Comparison of ENCODE assay signal across 28 cellular contexts in the genomic region with DNA sequence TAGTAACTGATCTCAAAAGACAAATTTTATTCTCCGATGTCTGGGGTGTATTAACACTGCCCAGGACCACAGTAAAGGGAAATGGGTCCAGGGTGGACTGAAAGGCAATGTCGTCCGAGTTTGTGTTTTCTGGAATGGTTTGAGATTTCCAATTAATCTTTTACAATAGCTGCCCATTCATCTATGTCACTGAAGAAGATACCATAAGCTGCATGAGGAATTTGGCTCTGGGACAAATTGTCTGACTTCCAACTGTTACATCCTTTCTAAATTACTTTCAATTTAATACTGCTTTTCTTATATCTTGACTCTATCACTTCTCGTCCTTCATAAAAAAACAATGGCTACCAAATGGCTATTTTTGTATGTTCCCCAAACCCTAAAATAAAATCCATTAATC.
DNase-seq lines count a peak whose midpoint lies in the region; ATAC-seq and TF ChIP-seq lines count a peak whose summit lies in the region.
"Had no signal": no experiment of that assay in that cellular context is flagged by ENCODE, and none has a peak within 500 bp of the region (broad histone marks: within the 10 kb centered on the region; RNA-seq: fewer than 3 reads in every experiment).

No MANE protein-coding gene starts in this region.

- H3K27ac ChIP-seq in smooth muscle cell (ENCODE audit: low read depth), result peak overlapping the region; percentile 78
- H3K27ac ChIP-seq: C4-2B, gastrocnemius medialis, hepatocyte, transverse colon had no signal

- H4K20me1 ChIP-seq in smooth muscle cell (ENCODE audit: low read depth), result no peaks in the 10 kb centered on the region

- H3K4me3 ChIP-seq in astrocyte of the cerebellum (ENCODE audit: low read depth, low read length) (no peak overlapping the region), foreskin fibroblast (ENCODE audit: low read depth in 1 of 2, low read length in 2 of 2) (no peak overlapping the region), smooth muscle cell (no peak overlapping the region)
- H3K4me3 ChIP-seq: gastrocnemius medialis, hepatocyte, lung, transverse colon had no signal

- no peak for ATAC-seq in HG03520 (IDR thresholded peaks at IDR 0.05; ENCODE audit: unreplicated experiment)
- ATAC-seq: effector memory CD8-positive, alpha-beta T cell; gastrocnemius medialis; HCT116; natural killer cell treated with Interleukin-12 subunit alpha and Interleukin-12 subunit beta and Interleukin-15 and Interleukin-18, amount 100 ng/mL, for 72 hours; Panc1; stimulated activated effector memory CD8-positive, alpha-beta T cell treated with anti-CD3 and anti-CD28 coated beads, Interleukin-12 subunit alpha, Interleukin-12 subunit beta, amount 100 ng/mL, for 72 hours had no signal

- H3K4me1 ChIP-seq in smooth muscle cell (ENCODE audit: low read depth), result no peaks in the 10 kb centered on the region
- H3K4me1 ChIP-seq: Caco-2, gastrocnemius medialis, transverse colon had no signal

- in situ Hi-C loops in astrocyte of the cerebellum (cut with HindIII; ENCODE audit: low sequenced_read_pairs), result no loop called here

- H3F3A ChIP-seq in smooth muscle cell (ENCODE audit: low read depth), result peaks cover 16% of the 10 kb centered on the region

- DNase-seq in M059J (ENCODE audit: low read depth) (peak; percentile 31), astrocyte of the cerebellum (ENCODE audit: low read depth) (peak; percentile 48), foreskin fibroblast (peak; percentile 12 to 48), smooth muscle cell (lab: John Stamatoyannopoulos, UW; ENCODE audit: unreplicated experiment) (no peak), OCI-M1 (lab: John Stamatoyannopoulos, UW) (no peak)
- no peak for DNase-seq in activated CD4-positive, alpha-beta T cell treated with anti-CD3 and anti-CD28 coated beads for 4 hours
- DNase-seq: activated effector memory CD4-positive, alpha-beta T cell treated with anti-CD3 and anti-CD28 coated beads, Interleukin-2, amount 50 U/mL, for 16 hours; Caco-2; caudate nucleus; DMS53; effector memory CD8-positive, alpha-beta T cell; erythroblast; gastrocnemius medialis; IMR-90; NCI-H1048; NCI-H1694 treated with DMSO at 0.1 percent for 48 hours; NCI-H69; stimulated activated CD4-positive, alpha-beta T cell treated with anti-CD3 and anti-CD28 coated beads, Interleukin-15, amount 100 ng/mL, for 24 hours; T-helper 9 cell; transverse colon had no signal

- H3K79me2 ChIP-seq in smooth muscle cell (ENCODE audit: low read depth), result no peaks in the 10 kb centered on the region
- H3K79me2 ChIP-seq: hepatocyte had no signal

- H3K36me3 ChIP-seq in smooth muscle cell (ENCODE audit: low read depth), result peaks cover 5% of the 10 kb centered on the region
- H3K36me3 ChIP-seq: gastrocnemius medialis, transverse colon had no signal

- 86% methylated on average over 4 of the region's 4 CpGs for WGBS in smooth muscle cell (ENCODE audit: low lambda C conversion rate)

- H3K27me3 ChIP-seq in smooth muscle cell (ENCODE audit: low read depth), result no peaks in the 10 kb centered on the region
- H3K27me3 ChIP-seq: gastrocnemius medialis, hepatocyte, transverse colon had no signal

- no peaks in the 10 kb centered on the region for H3K9me3 ChIP-seq in smooth muscle cell (replicated peaks; ENCODE audit: low read depth)
- H3K9me3 ChIP-seq: Caco-2, gastrocnemius medialis, transverse colon had no signal

- H3K9ac ChIP-seq in smooth muscle cell (ENCODE audit: low read depth), result no peak overlapping the region

- H3K4me2 ChIP-seq in smooth muscle cell, result peak overlapping the region; percentile 58
- H3K4me2 ChIP-seq: hepatocyte had no signal

- no peak overlapping the region for H2AFZ ChIP-seq in smooth muscle cell (ENCODE audit: low read depth)
- H2AFZ ChIP-seq: hepatocyte had no signal

- TF ChIP-seq CTCF in astrocyte of the cerebellum (IDR thresholded peaks at IDR 0.05; ENCODE audit: low read depth, low read length, missing control alignments), result no peak
- TF ChIP-seq CTCF in foreskin fibroblast (IDR thresholded peaks at IDR 0.05; ENCODE audit: low read depth, low read length), result no peak
- no peak for TF ChIP-seq CTCF in smooth muscle cell (IDR thresholded peaks at IDR 0.05; ENCODE audit: borderline replicate concordance, insufficient read depth, poor library complexity, severe bottlenecking)

Comparison
In these comparisons a context has a peak if more than half of its experiments do, and no peak if none do; other contexts are left out.
1. DNase-seq: peak in M059J (single experiment), astrocyte of the cerebellum (single experiment) and foreskin fibroblast (2 of 2); none in smooth muscle cell (single experiment), OCI-M1 (single experiment) and activated CD4-positive, alpha-beta T cell treated with anti-CD3 and anti-CD28 coated beads for 4 hours (0 of 2).